ENCODE assay signal across 24 cellular contexts in genomic region chr7:12990440-12990839, GRCh38.
"Had no signal": no experiment of that assay in that cellular context is flagged by ENCODE, and none has a peak within 500 bp of the region (broad histone marks: within the 10 kb centered on the region; RNA-seq: fewer than 3 reads in every experiment).

No MANE protein-coding gene starts in this region.

- H3K4me1 Mint-ChIP-seq: naive thymus-derived CD8-positive, alpha-beta T cell; neural progenitor cell; stimulated activated effector memory CD8-positive, alpha-beta T cell treated with anti-CD3 and anti-CD28 coated beads, Interleukin-12 subunit alpha, Interleukin-12 subunit beta, amount 100 ng/mL, for 72 hours; stimulated activated naive B cell treated with anti-CD40 and anti-IgM and Interleukin-4, amounts not matched to agents 10 μg/mL and 1 μg/mL and 100 μg/mL, for 72 hours had no signal

- DNase-seq: naive thymus-derived CD8-positive, alpha-beta T cell; nephron progenitor cell; occipital lobe; ovary; posterior cingulate gyrus; psoas muscle; right cardiac atrium; stimulated activated CD4-positive, alpha-beta T cell treated with anti-CD3 and anti-CD28 coated beads, Interleukin-15, amount 100 ng/mL, for 24 hours; stimulated activated CD4-positive, alpha-beta T cell treated with anti-CD3 and anti-CD28 coated beads, Interleukin-2, amount 100 ng/mL, for 24 hours; stimulated activated CD4-positive, alpha-beta T cell treated with anti-CD3 and anti-CD28 coated beads, Interleukin-2, amount 100 ng/mL, for 48 hours; stimulated activated CD4-positive, alpha-beta T cell treated with anti-CD3 and anti-CD28 coated beads, Interleukin-4, amount 100 ng/mL, for 24 hours; stimulated activated naive B cell treated with anti-CD40 and anti-IgM and Interleukin-4, amounts not matched to agents 10 μg/mL and 1 μg/mL and 100 μg/mL, for 72 hours; stimulated activated naive CD4-positive, alpha-beta T cell treated with Interleukin-2 at 50 U/mL for 16 hours; stomach; thyroid gland; trophoblast cell; upper lobe of left lung had no signal

- H3K36me3 Mint-ChIP-seq: naive thymus-derived CD8-positive, alpha-beta T cell; natural killer cell treated with Interleukin-12 subunit alpha and Interleukin-12 subunit beta and Interleukin-15 and Interleukin-18, amount 100 ng/mL, for 72 hours; stimulated activated effector memory CD8-positive, alpha-beta T cell treated with anti-CD3 and anti-CD28 coated beads, Interleukin-12 subunit alpha, Interleukin-12 subunit beta, amount 100 ng/mL, for 72 hours; stimulated activated naive B cell treated with anti-CD40 and anti-IgM and Interleukin-4, amounts not matched to agents 10 μg/mL and 1 μg/mL and 100 μg/mL, for 72 hours had no signal

- H3K27me3 Mint-ChIP-seq: natural killer cell treated with Interleukin-12 subunit alpha and Interleukin-12 subunit beta and Interleukin-15 and Interleukin-18, amount 100 ng/mL, for 72 hours; progenitor cell of endocrine pancreas; stimulated activated naive B cell treated with anti-CD40 and anti-IgM and Interleukin-4, amounts not matched to agents 10 μg/mL and 1 μg/mL and 100 μg/mL, for 72 hours; stimulated activated naive CD8-positive, alpha-beta T cell treated with anti-CD3 and anti-CD28 coated beads, Interleukin-15, Interleukin-2, amounts not matched to agents 100 ng/mL and 50 ng/mL, for 24 hours had no signal

- H3K9me3 Mint-ChIP-seq: naive thymus-derived CD8-positive, alpha-beta T cell; natural killer cell treated with Interleukin-12 subunit alpha and Interleukin-12 subunit beta and Interleukin-15 and Interleukin-18, amount 100 ng/mL, for 72 hours; nephron progenitor cell; stimulated activated effector memory CD8-positive, alpha-beta T cell treated with anti-CD3 and anti-CD28 coated beads, Interleukin-12 subunit alpha, Interleukin-12 subunit beta, amount 100 ng/mL, for 72 hours; stimulated activated naive B cell treated with anti-CD40 and anti-IgM and Interleukin-4, amounts not matched to agents 10 μg/mL and 1 μg/mL and 100 μg/mL, for 72 hours; stimulated activated naive CD8-positive, alpha-beta T cell treated with anti-CD3 and anti-CD28 coated beads, Interleukin-15, Interleukin-2, amounts not matched to agents 100 ng/mL and 50 ng/mL, for 24 hours had no signal

- H3K27ac Mint-ChIP-seq: naive thymus-derived CD8-positive, alpha-beta T cell; natural killer cell treated with Interleukin-12 subunit alpha and Interleukin-12 subunit beta and Interleukin-15 and Interleukin-18, amount 100 ng/mL, for 72 hours; nephron progenitor cell; neural progenitor cell; progenitor cell of endocrine pancreas; stimulated activated effector memory CD8-positive, alpha-beta T cell treated with anti-CD3 and anti-CD28 coated beads, Interleukin-12 subunit alpha, Interleukin-12 subunit beta, amount 100 ng/mL, for 72 hours; stimulated activated naive B cell treated with anti-CD40 and anti-IgM and Interleukin-4, amounts not matched to agents 10 μg/mL and 1 μg/mL and 100 μg/mL, for 72 hours; stimulated activated naive CD8-positive, alpha-beta T cell treated with anti-CD3 and anti-CD28 coated beads, Interleukin-15, Interleukin-2, amounts not matched to agents 100 ng/mL and 50 ng/mL, for 24 hours had no signal

- H3K4me3 Mint-ChIP-seq: naive thymus-derived CD8-positive, alpha-beta T cell; natural killer cell treated with Interleukin-12 subunit alpha and Interleukin-12 subunit beta and Interleukin-15 and Interleukin-18, amount 100 ng/mL, for 72 hours; nephron progenitor cell; neural progenitor cell; stimulated activated effector memory CD8-positive, alpha-beta T cell treated with anti-CD3 and anti-CD28 coated beads, Interleukin-12 subunit alpha, Interleukin-12 subunit beta, amount 100 ng/mL, for 72 hours; stimulated activated naive B cell treated with anti-CD40 and anti-IgM and Interleukin-4, amounts not matched to agents 10 μg/mL and 1 μg/mL and 100 μg/mL, for 72 hours; stimulated activated naive CD8-positive, alpha-beta T cell treated with anti-CD3 and anti-CD28 coated beads, Interleukin-15, Interleukin-2, amounts not matched to agents 100 ng/mL and 50 ng/mL, for 24 hours had no signal

- ATAC-seq: naive thymus-derived CD8-positive, alpha-beta T cell; natural killer cell treated with Interleukin-12 subunit alpha and Interleukin-12 subunit beta and Interleukin-15 and Interleukin-18, amount 100 ng/mL, for 72 hours; psoas muscle; right cardiac atrium; sciatic nerve; stimulated activated effector memory CD8-positive, alpha-beta T cell treated with anti-CD3 and anti-CD28 coated beads, Interleukin-12 subunit alpha, Interleukin-12 subunit beta, amount 100 ng/mL, for 72 hours; stimulated activated naive B cell treated with anti-CD40 and anti-IgM and Interleukin-4, amounts not matched to agents 10 μg/mL and 1 μg/mL and 100 μg/mL, for 72 hours had no signal

- FAIRE-seq: urothelium cell line had no signal
